In genomic region chr7:139871276-139871675, GRCh38 we compare ENCODE assay signal across 20 cellular contexts. TPM values are rescaled to one million over a fixed set of nuclear protein-coding genes. Genes with fewer than 3 reads are reported as not detected.
DNase-seq lines count a peak whose midpoint lies in the region; ATAC-seq, FAIRE-seq and TF ChIP-seq lines count a peak whose summit lies in the region.
"Had no signal": no experiment of that assay in that cellular context is flagged by ENCODE, and none has a peak within 500 bp of the region (broad histone marks: within the 10 kb centered on the region; RNA-seq: fewer than 3 reads in every experiment).

No MANE protein-coding gene starts in this region.

- no peak for ATAC-seq in HG03342 (IDR thresholded peaks at IDR 0.05; ENCODE audit: unreplicated experiment)
- ATAC-seq: Panc1 had no signal

- peak; percentile 73 for DNase-seq in EH (ENCODE audit: low read depth)
- peak; percentile 94 for DNase-seq in fibroblast of mammary gland (ENCODE audit: low read depth)
- no peak for DNase-seq in progenitor cell of endocrine pancreas (ENCODE audit: low spot score, unreplicated experiment)
- DNase-seq in amygdala (lab: John Stamatoyannopoulos, UW): no peak
- no peak for DNase-seq in urothelium cell line (ENCODE audit: low spot score)
- DNase-seq in NOMO-1 treated with dmso at 0.1 percent for 144 hours (lab: John Stamatoyannopoulos, UW; ENCODE audit: unreplicated experiment): no peak
- DNase-seq: activated CD4-positive, CD25-positive, alpha-beta regulatory T cell; activated CD8-positive, alpha-beta memory T cell treated with anti-CD3 and anti-CD28 coated beads, Interleukin-2, amount 50 U/mL, for 4 hours; activated naive CD8-positive, alpha-beta T cell treated with anti-CD3 and anti-CD28 coated beads for 36 hours; NCI-H1417 treated with DMSO at 0.1 percent for 48 hours; NCI-H510A treated with DMSO at 0.1 percent for 48 hours; posterior cingulate gyrus; SW 1271; testis had no signal

- no peaks in the 10 kb centered on the region for H3K36me3 Mint-ChIP-seq in progenitor cell of endocrine pancreas (ENCODE audit: insufficient read depth)
- H3K36me3 Mint-ChIP-seq: activated naive CD8-positive, alpha-beta T cell treated with anti-CD3 and anti-CD28 coated beads for 36 hours had no signal

- FAIRE-seq in urothelium cell line (lab: Jason Lieb, UNC): no peak
- FAIRE-seq: frontal cortex had no signal

- no peak overlapping the region for H3K4me3 Mint-ChIP-seq in progenitor cell of endocrine pancreas (ENCODE audit: low read depth)
- H3K4me3 Mint-ChIP-seq: activated naive CD8-positive, alpha-beta T cell treated with anti-CD3 and anti-CD28 coated beads for 36 hours; IgD-negative memory B cell had no signal

- H3K4me1 Mint-ChIP-seq in progenitor cell of endocrine pancreas (ENCODE audit: low read depth): peaks cover 21% of the 10 kb centered on the region
- H3K4me1 Mint-ChIP-seq: activated naive CD8-positive, alpha-beta T cell treated with anti-CD3 and anti-CD28 coated beads for 36 hours had no signal

- H3K27ac Mint-ChIP-seq in progenitor cell of endocrine pancreas: peak overlapping the region; percentile 55
- H3K27ac Mint-ChIP-seq: activated naive CD8-positive, alpha-beta T cell treated with anti-CD3 and anti-CD28 coated beads for 36 hours; IgD-negative memory B cell had no signal

- peak overlapping the region; percentile 60 for H3K27ac ChIP-seq in VCaP
- H3K27ac ChIP-seq: C4-2B, testis had no signal

- no peak overlapping the region for H3K4me3 ChIP-seq in fibroblast of mammary gland (ENCODE audit: control insufficient read depth, low read depth, low read length)
- H3K4me3 ChIP-seq: testis had no signal

- no peak for TF ChIP-seq CTCF in VCaP (conservative IDR thresholded peaks at IDR 0.05)
- TF ChIP-seq CTCF in fibroblast of mammary gland (conservative IDR thresholded peaks at IDR 0.05; ENCODE audit: control insufficient read depth, insufficient read depth, low read depth, low read length): no peak
- TF ChIP-seq CTCF in progenitor cell of endocrine pancreas (IDR thresholded peaks at IDR 0.05; ENCODE audit: unreplicated experiment): no peak

- H3K9me3 Mint-ChIP-seq in progenitor cell of endocrine pancreas (ENCODE audit: low read depth): peaks cover 8% of the 10 kb centered on the region
- H3K9me3 Mint-ChIP-seq: activated naive CD8-positive, alpha-beta T cell treated with anti-CD3 and anti-CD28 coated beads for 36 hours; IgD-negative memory B cell had no signal

- peaks cover 16% of the 10 kb centered on the region for H3K27me3 Mint-ChIP-seq in progenitor cell of endocrine pancreas
- H3K27me3 Mint-ChIP-seq: activated naive CD8-positive, alpha-beta T cell treated with anti-CD3 and anti-CD28 coated beads for 36 hours; IgD-negative memory B cell had no signal

RNA-seq across cellular contexts. Expression of gene TBXAS1, which starts 42.2 kb away (rescaled TPM):
- total RNA-seq in progenitor cell of endocrine pancreas: 10.4 and 12.5 TPM in 2 replicates

Comparison
In these comparisons a context has a peak if more than half of its experiments do, and no peak if none do; other contexts are left out.
1. DNase-seq: peak in EH (single experiment) and fibroblast of mammary gland (single experiment); none in progenitor cell of endocrine pancreas (single experiment), amygdala (0 of 56), urothelium cell line (single experiment) and NOMO-1 treated with dmso at 0.1 percent for 144 hours (single experiment).